Comparison of ENCODE assay signal across 1 cellular context in the genomic region with DNA sequence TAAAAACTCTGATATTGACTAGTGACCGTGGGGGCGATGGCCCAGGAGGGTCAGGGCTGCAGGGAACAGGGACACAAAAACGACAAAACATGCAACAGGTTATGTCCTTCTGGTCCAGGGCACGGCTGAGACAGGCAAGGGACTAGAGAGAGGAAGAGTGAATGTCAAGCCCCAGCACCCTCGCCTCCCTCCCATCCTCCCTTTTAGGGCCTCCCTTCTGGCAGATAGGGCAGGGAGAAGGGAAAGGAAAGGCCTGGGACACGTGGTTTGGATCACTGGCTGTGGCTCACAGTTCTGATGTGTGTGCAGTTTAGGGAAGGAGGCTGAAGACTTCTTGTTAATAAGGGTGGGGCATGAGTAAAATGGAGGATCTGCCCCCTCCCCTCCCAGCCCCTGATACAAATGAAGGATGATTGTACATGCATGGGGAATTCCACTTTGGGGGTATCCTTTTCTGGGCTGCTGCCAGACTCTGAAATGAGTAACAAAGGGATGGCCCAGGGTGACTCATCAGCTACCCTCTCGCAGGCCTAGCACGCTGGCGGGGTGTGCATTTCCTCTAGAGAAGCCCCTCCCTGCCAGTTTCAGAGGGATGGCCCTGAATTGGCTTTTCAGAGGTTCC.
TF ChIP-seq lines count a peak whose summit lies in the region.

No MANE protein-coding gene starts in this region.

TF ChIP-seq in WTC11, 78 proteins besides CTCF, POLR2A, EP300 and RAD21 (continued from another document):
- TF ChIP-seq ZNF396 (CRISPR knock-in tag; IDR thresholded peaks at IDR 0.05; ENCODE audit: borderline replicate concordance) (no peak), KAT7 (CRISPR knock-in tag; IDR thresholded peaks at IDR 0.05; ENCODE audit: borderline replicate concordance) (no peak), PRRX2 (CRISPR knock-in tag; IDR thresholded peaks at IDR 0.05) (no peak), ZNF671 (CRISPR knock-in tag; IDR thresholded peaks at IDR 0.05) (no peak), NR1H2 (CRISPR knock-in tag; IDR thresholded peaks at IDR 0.05) (no peak), OVOL2 (CRISPR knock-in tag; IDR thresholded peaks at IDR 0.05; ENCODE audit: borderline replicate concordance) (no peak)
- TF ChIP-seq, protein P1, sequence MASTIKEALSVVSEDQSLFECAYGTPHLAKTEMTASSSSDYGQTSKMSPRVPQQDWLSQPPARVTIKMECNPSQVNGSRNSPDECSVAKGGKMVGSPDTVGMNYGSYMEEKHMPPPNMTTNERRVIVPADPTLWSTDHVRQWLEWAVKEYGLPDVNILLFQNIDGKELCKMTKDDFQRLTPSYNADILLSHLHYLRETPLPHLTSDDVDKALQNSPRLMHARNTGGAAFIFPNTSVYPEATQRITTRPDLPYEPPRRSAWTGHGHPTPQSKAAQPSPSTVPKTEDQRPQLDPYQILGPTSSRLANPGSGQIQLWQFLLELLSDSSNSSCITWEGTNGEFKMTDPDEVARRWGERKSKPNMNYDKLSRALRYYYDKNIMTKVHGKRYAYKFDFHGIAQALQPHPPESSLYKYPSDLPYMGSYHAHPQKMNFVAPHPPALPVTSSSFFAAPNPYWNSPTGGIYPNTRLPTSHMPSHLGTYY (CRISPR knock-in tag; IDR thresholded peaks at IDR 0.05) = no peak
- TF ChIP-seq, protein P2, sequence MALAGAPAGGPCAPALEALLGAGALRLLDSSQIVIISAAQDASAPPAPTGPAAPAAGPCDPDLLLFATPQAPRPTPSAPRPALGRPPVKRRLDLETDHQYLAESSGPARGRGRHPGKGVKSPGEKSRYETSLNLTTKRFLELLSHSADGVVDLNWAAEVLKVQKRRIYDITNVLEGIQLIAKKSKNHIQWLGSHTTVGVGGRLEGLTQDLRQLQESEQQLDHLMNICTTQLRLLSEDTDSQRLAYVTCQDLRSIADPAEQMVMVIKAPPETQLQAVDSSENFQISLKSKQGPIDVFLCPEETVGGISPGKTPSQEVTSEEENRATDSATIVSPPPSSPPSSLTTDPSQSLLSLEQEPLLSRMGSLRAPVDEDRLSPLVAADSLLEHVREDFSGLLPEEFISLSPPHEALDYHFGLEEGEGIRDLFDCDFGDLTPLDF (CRISPR knock-in tag; IDR thresholded peaks at IDR 0.05) = no peak
- TF ChIP-seq, protein P3, sequence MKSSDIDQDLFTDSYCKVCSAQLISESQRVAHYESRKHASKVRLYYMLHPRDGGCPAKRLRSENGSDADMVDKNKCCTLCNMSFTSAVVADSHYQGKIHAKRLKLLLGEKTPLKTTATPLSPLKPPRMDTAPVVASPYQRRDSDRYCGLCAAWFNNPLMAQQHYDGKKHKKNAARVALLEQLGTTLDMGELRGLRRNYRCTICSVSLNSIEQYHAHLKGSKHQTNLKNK (CRISPR knock-in tag; IDR thresholded peaks at IDR 0.05) = no peak
TF ChIP-seq in WTC11: peak in this region for 3.
